ENCODE assay signal across 10 cellular contexts in the genomic region with DNA sequence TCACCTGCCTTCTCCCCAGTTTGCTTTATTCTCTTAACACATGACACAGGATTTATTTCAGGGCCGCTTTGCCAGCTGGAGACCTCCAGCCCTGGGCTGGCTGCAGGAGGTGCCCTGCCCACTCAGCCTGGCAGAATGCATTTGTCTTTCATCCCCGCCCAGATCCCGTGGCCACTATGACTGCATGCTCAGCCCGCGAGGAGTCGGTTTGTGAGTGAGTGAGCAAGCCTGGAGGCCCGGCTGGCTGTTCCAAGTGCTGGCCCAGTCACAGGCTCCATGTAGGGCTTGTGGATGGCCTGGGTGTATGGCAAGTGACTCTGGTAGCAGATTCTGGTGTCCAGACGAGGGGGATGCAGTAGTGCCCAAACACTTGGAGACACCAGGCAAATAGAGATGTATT. TPM values are rescaled to one million over a fixed set of nuclear protein-coding genes. Genes with fewer than 3 reads are reported as not detected.
DNase-seq lines count a peak whose midpoint lies in the region; ATAC-seq and TF ChIP-seq lines count a peak whose summit lies in the region.
"Had no signal": no experiment of that assay in that cellular context is flagged by ENCODE, and none has a peak within 500 bp of the region (broad histone marks: within the 10 kb centered on the region; RNA-seq: fewer than 3 reads in every experiment).

No MANE protein-coding gene starts in this region.

- H3K4me3 ChIP-seq in DND-41 (ENCODE audit: low read depth in 1 of 2, low read length in 2 of 2) (peak overlapping the region in 1 of 2 experiments; percentile 82; a peak in 2 of 4 replicates), iPS-20b (ENCODE audit: low read length) (0 out of 2 replicates have a peak overlapping the region, but pooled peaks have one; percentile 86)

- H3K4me2 ChIP-seq in DND-41 (ENCODE audit: insufficient read depth, low read length), result peak overlapping the region; percentile 73

- H4K20me1 ChIP-seq in DND-41 (ENCODE audit: insufficient read depth, low read length), result peaks cover 11% of the 10 kb centered on the region; the same call in 1 of the 2 replicates

- H3K9ac ChIP-seq in DND-41 (ENCODE audit: low read depth, low read length) (no peak overlapping the region), iPS-20b (ENCODE audit: low read depth, low read length) (no peak overlapping the region)

- TF ChIP-seq CTCF in DND-41 (IDR thresholded peaks at IDR 0.05; ENCODE audit: borderline replicate concordance, extremely low read depth, low read length, poor library complexity, severe bottlenecking) (no peak), GM13977 (IDR thresholded peaks at IDR 0.05; ENCODE audit: extremely low read depth, insufficient read depth, missing control alignments) (no peak)
- no peak for TF ChIP-seq CTCF in activated CD8-positive, alpha-beta T cell treated with anti-CD3 and anti-CD28 coated beads for 36 hours (IDR thresholded peaks at IDR 0.05)

- peaks cover 8% of the 10 kb centered on the region for H3K9me3 Mint-ChIP-seq in activated CD8-positive, alpha-beta T cell treated with anti-CD3 and anti-CD28 coated beads for 36 hours

- DNase-seq in A172 (ENCODE audit: low spot score) (peak; percentile 44), DND-41 (no peak), T1000 (lab: John Stamatoyannopoulos, UW) (no peak), GF-D8 (lab: John Stamatoyannopoulos, UW) (no peak), GM13977 (ENCODE audit: low spot score) (no peak)
- DNase-seq in activated CD8-positive, alpha-beta T cell treated with anti-CD3 and anti-CD28 coated beads for 36 hours, result no peak
- DNase-seq: right cardiac atrium had no signal

- peaks cover 54% of the 10 kb centered on the region for H3K36me3 ChIP-seq in DND-41 (ENCODE audit: insufficient read depth, low read length)
- peaks cover 14% of the 10 kb centered on the region for H3K36me3 ChIP-seq in iPS-20b (ENCODE audit: insufficient read depth, low read depth, low read length)

- POLR2A ChIA-PET in activated CD8-positive, alpha-beta T cell treated with anti-CD3 and anti-CD28 coated beads for 36 hours (lab: Charles Lee), result no interaction called here

- in situ Hi-C loops in GM13977 (cut with MboI; ENCODE audit: low pct_unique_long_range_greater_than_20kb, low sequenced_read_pairs, unreplicated experiment), result no loop called here

- peaks cover 38% of the 10 kb centered on the region for H3K4me1 ChIP-seq in DND-41 (ENCODE audit: insufficient read depth, low read length)
- peaks cover 12% of the 10 kb centered on the region; the same call in 1 of the 2 replicates for H3K4me1 ChIP-seq in iPS-20b (ENCODE audit: insufficient read depth, low read length)

- H3K9me3 ChIP-seq in DND-41 (ENCODE audit: insufficient read depth, low read length, severe bottlenecking), result peaks cover 11% of the 10 kb centered on the region
- no peaks in the 10 kb centered on the region for H3K9me3 ChIP-seq in iPS-20b (ENCODE audit: insufficient read depth, low read depth, low read length)

- H3K27me3 ChIP-seq in DND-41 (ENCODE audit: insufficient read depth, low read length, poor library complexity), result no peaks in the 10 kb centered on the region
- H3K27me3 ChIP-seq in iPS-20b (ENCODE audit: insufficient read depth, low read length), result no peaks in the 10 kb centered on the region

- H3K27ac Mint-ChIP-seq in activated CD8-positive, alpha-beta T cell treated with anti-CD3 and anti-CD28 coated beads for 36 hours, result peak overlapping the region; percentile 77

- no peak for ATAC-seq in DND-41 (ENCODE audit: insufficient read depth, low read depth)
- ATAC-seq in activated CD8-positive, alpha-beta T cell treated with anti-CD3 and anti-CD28 coated beads for 36 hours, result no peak
- no peak for ATAC-seq in GM21619 (IDR thresholded peaks at IDR 0.05; ENCODE audit: unreplicated experiment)
- ATAC-seq: K562, right cardiac atrium had no signal

- H3K4me3 Mint-ChIP-seq in activated CD8-positive, alpha-beta T cell treated with anti-CD3 and anti-CD28 coated beads for 36 hours, result peak overlapping the region; percentile 92

- peaks cover 57% of the 10 kb centered on the region for H3K4me1 Mint-ChIP-seq in activated CD8-positive, alpha-beta T cell treated with anti-CD3 and anti-CD28 coated beads for 36 hours (ENCODE audit: low read depth)

- H3K27ac ChIP-seq in DND-41 (ENCODE audit: low read length) (no peak overlapping the region), iPS-20b (ENCODE audit: low read length) (no peak overlapping the region)

- H2AFZ ChIP-seq in DND-41 (ENCODE audit: low read depth, low read length), result no peak overlapping the region

- no peaks in the 10 kb centered on the region for H3K27me3 Mint-ChIP-seq in activated CD8-positive, alpha-beta T cell treated with anti-CD3 and anti-CD28 coated beads for 36 hours

- peaks cover 54% of the 10 kb centered on the region for H3K36me3 Mint-ChIP-seq in activated CD8-positive, alpha-beta T cell treated with anti-CD3 and anti-CD28 coated beads for 36 hours (ENCODE audit: low read depth)

- CTCF ChIA-PET in activated CD8-positive, alpha-beta T cell treated with anti-CD3 and anti-CD28 coated beads for 36 hours (lab: Charles Lee), result interaction anchor here (4.7 to 8.9 kb wide), 2 partner anchors 16 to 19 kb away, joined by 28 to 59 read pairs; no protein-coding TSS in a partner anchor

- intact Hi-C loops in activated CD8-positive, alpha-beta T cell treated with anti-CD3 and anti-CD28 coated beads for 36 hours (cut with micrococcal nuclease), result loop anchor here (5.0 kb wide), 1 partner anchor 340 kb away; no protein-coding TSS in a partner anchor

- H3K79me2 ChIP-seq in DND-41 (ENCODE audit: insufficient read depth, low read length), result peaks cover 73% of the 10 kb centered on the region

RNA-seq across cellular contexts. Expression of a gene that starts 2.1 kb away (rescaled TPM):
- 45.9 and 50.6 TPM in 2 replicates for total RNA-seq in A172 (2014; rRNA removed; shearing (Covaris generic))
- 100 to 1,000 TPM in 1 of 2 experiments, 10 to 100 TPM in 1; 97.2 to 103 TPM for total RNA-seq in activated CD8-positive, alpha-beta T cell treated with anti-CD3 and anti-CD28 coated beads for 36 hours

RNA-seq across cellular contexts. Expression of a gene that starts 3.3 kb away (rescaled TPM):
- 3.6 and 4.9 TPM in 2 replicates for total RNA-seq in A172 (2014; rRNA removed; shearing (Covaris generic))
- total RNA-seq in activated CD8-positive, alpha-beta T cell treated with anti-CD3 and anti-CD28 coated beads for 36 hours, result 1 to 10 TPM; 6.6 to 8.4 TPM
